ENCODE assay signal across 8 cellular contexts in genomic region chr4:82799006-82799881, GRCh38. TPM values are rescaled to one million over a fixed set of nuclear protein-coding genes. Genes with fewer than 3 reads are reported as not detected.
DNase-seq lines count a peak whose midpoint lies in the region; ATAC-seq and TF ChIP-seq lines count a peak whose summit lies in the region.

No MANE protein-coding gene starts in this region.

- intact Hi-C loops in left ventricle myocardium superior (cut with micrococcal nuclease), result no loop called here

- POLR2A ChIA-PET in activated CD4-positive, alpha-beta memory T cell treated with anti-CD3 and anti-CD28 coated beads, Interleukin-2, amount 10 ng/mL, durations not matched to agents 7 days and 5 days (lab: Charles Lee), result interaction anchor here (1.3 kb wide), 1 partner anchor 19 kb away, joined by 3 read pairs; no protein-coding TSS in a partner anchor

- peaks cover 9% of the 10 kb centered on the region for H3K27me3 Mint-ChIP-seq in HFFc6 (ENCODE audit: insufficient read depth)
- H3K27me3 Mint-ChIP-seq in activated CD4-positive, alpha-beta memory T cell treated with anti-CD3 and anti-CD28 coated beads, Interleukin-2, amount 10 ng/mL, durations not matched to agents 7 days and 5 days, result peaks cover 61% of the 10 kb centered on the region

- no peak; the same call in 1 of the 2 replicates for TF ChIP-seq CTCF in HFFc6 (IDR thresholded peaks at IDR 0.05)

- peak overlapping the region in 13 of 21 experiments; percentile 2 to 70 (median 52) for H3K27ac ChIP-seq in skin epidermis

- no peaks in the 10 kb centered on the region for H3K9me3 Mint-ChIP-seq in HFFc6
- no peaks in the 10 kb centered on the region for H3K9me3 Mint-ChIP-seq in activated CD4-positive, alpha-beta memory T cell treated with anti-CD3 and anti-CD28 coated beads, Interleukin-2, amount 10 ng/mL, durations not matched to agents 7 days and 5 days

- peak overlapping the region; percentile 53 to 76 (median 73) for H3K4me3 ChIP-seq in skin epidermis

- CTCF ChIA-PET in activated CD4-positive, alpha-beta memory T cell treated with anti-CD3 and anti-CD28 coated beads, Interleukin-2, amount 10 ng/mL, durations not matched to agents 7 days and 5 days (lab: Charles Lee), result interaction anchor here (0.6 to 0.9 kb wide), 3 partner anchors 9 to 530 kb away, joined by 3 read pairs; no protein-coding TSS in a partner anchor

- DNase-seq in DMS 273 treated with DMSO at 0.1 percent for 48 hours (lab: John Stamatoyannopoulos, UW), result peak; percentile 27
- no peak for DNase-seq in HFFc6
- DNase-seq in activated CD4-positive, alpha-beta memory T cell treated with anti-CD3 and anti-CD28 coated beads, Interleukin-2, amount 10 ng/mL, durations not matched to agents 7 days and 5 days, result no peak
- no peak for DNase-seq in left ventricle myocardium superior
- no peak for DNase-seq in left lobe of liver (ENCODE audit: low spot score)
- no peak for DNase-seq in H4 (ENCODE audit: low spot score)
- DNase-seq in SW 1271 (lab: John Stamatoyannopoulos, UW), result no peak

- H3K4me1 Mint-ChIP-seq in HFFc6 (ENCODE audit: low read depth), result peaks cover 29% of the 10 kb centered on the region
- peaks cover 16% of the 10 kb centered on the region for H3K4me1 Mint-ChIP-seq in activated CD4-positive, alpha-beta memory T cell treated with anti-CD3 and anti-CD28 coated beads, Interleukin-2, amount 10 ng/mL, durations not matched to agents 7 days and 5 days

- H3K27ac Mint-ChIP-seq in HFFc6, result no peak overlapping the region
- H3K27ac Mint-ChIP-seq in activated CD4-positive, alpha-beta memory T cell treated with anti-CD3 and anti-CD28 coated beads, Interleukin-2, amount 10 ng/mL, durations not matched to agents 7 days and 5 days, result no peak overlapping the region

- H3K36me3 Mint-ChIP-seq in HFFc6 (ENCODE audit: low read depth), result no peaks in the 10 kb centered on the region
- no peaks in the 10 kb centered on the region for H3K36me3 Mint-ChIP-seq in activated CD4-positive, alpha-beta memory T cell treated with anti-CD3 and anti-CD28 coated beads, Interleukin-2, amount 10 ng/mL, durations not matched to agents 7 days and 5 days (ENCODE audit: low read depth)

- ATAC-seq in left ventricle myocardium superior (peak; percentile 31), left lobe of liver (no peak)

- peak overlapping the region; percentile 90 for H3K4me3 Mint-ChIP-seq in HFFc6
- peak overlapping the region; percentile 51 for H3K4me3 Mint-ChIP-seq in activated CD4-positive, alpha-beta memory T cell treated with anti-CD3 and anti-CD28 coated beads, Interleukin-2, amount 10 ng/mL, durations not matched to agents 7 days and 5 days

RNA-seq across cellular contexts. Expression of gene SCD5, which starts 0.6 kb away (rescaled TPM):
- total RNA-seq in HFFc6 (2021; fragmentation: NEBNext Ultra II Directional; extraction: Animal tissue kit (Norgen Biotek cat#: 25700)), result 10 to 100 TPM; 28.4 to 36.4 (median 32.0) TPM
- total RNA-seq in activated CD4-positive, alpha-beta memory T cell treated with anti-CD3 and anti-CD28 coated beads, Interleukin-2, amount 10 ng/mL, durations not matched to agents 7 days and 5 days, result under 1 TPM; 0.20 to 0.45 TPM
- total RNA-seq in left ventricle myocardium superior (2.7 TPM), left lobe of liver (1.6 TPM)
- 13.8 and 14.5 TPM in 2 replicates for total RNA-seq in H4 (2014; rRNA removed; shearing (Covaris generic))
